In the genomic region with DNA sequence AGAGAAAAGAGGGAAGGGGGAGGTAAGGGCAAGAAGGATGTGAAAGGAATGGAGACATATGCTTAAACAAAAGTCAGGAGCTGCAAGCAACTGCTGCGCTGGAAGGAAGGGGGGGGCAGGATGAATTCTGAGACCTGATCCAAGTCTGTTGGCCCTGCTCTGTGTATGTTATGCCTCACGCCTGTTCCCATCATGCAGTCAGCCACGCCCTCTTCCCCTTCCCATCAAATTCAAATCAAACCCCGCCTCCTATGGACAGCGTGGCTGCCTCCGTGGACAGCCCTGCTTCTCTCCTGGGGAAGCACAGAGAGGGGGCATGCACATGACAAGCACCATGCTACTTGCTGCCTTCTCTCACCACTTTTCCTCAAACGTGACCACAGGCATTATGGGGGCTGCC, we compare ENCODE assay signal across 20 cellular contexts. TPM values are rescaled to one million over a fixed set of nuclear protein-coding genes. Genes with fewer than 3 reads are reported as not detected.
DNase-seq lines count a peak whose midpoint lies in the region; ATAC-seq and TF ChIP-seq lines count a peak whose summit lies in the region.
"Had no signal": no experiment of that assay in that cellular context is flagged by ENCODE, and none has a peak within 500 bp of the region (broad histone marks: within the 10 kb centered on the region; RNA-seq: fewer than 3 reads in every experiment).

No MANE protein-coding gene starts in this region.

- no peak overlapping the region for H2AK5ac ChIP-seq in neuronal stem cell (ENCODE audit: low read depth, low read length)

- H3K9ac ChIP-seq in neuronal stem cell (ENCODE audit: low read depth, low read length, poor library complexity): no peak overlapping the region

- H3K4me2 ChIP-seq in hepatocyte: no peak overlapping the region
- no peak overlapping the region for H3K4me2 ChIP-seq in neuronal stem cell (ENCODE audit: insufficient read depth, low read length, poor library complexity, severe bottlenecking)

- no peak overlapping the region for H2AFZ ChIP-seq in hepatocyte
- no peak overlapping the region for H2AFZ ChIP-seq in neuronal stem cell (ENCODE audit: low read length)

- CTCF ChIA-PET in CD4-positive, alpha-beta memory T cell (lab: Charles Lee; ENCODE audit: partially characterized antibody): interaction anchor here (1.2 kb wide), 1 partner anchor 269 kb away, joined by 3 read pairs; no protein-coding TSS in a partner anchor

- intact Hi-C loops in activated CD4-positive, alpha-beta T cell treated with anti-CD3 and anti-CD28 coated beads, Interleukin-2, amount 10 ng/mL, durations not matched to agents 24 days and 14 days (cut with micrococcal nuclease): loop anchor here (10.0 kb wide), 1 partner anchor 89 kb away; no protein-coding TSS in a partner anchor
- intact Hi-C loops in CD4-positive, alpha-beta memory T cell (cut with micrococcal nuclease): no loop called here
- intact Hi-C loops in aorta (cut with DNase I): no loop called here

- peaks cover 9% of the 10 kb centered on the region for H3K36me3 ChIP-seq in CD4-positive, alpha-beta memory T cell (ENCODE audit: insufficient read depth, low read length)
- no peaks in the 10 kb centered on the region for H3K36me3 ChIP-seq in hepatocyte (replicated peaks; ENCODE audit: insufficient read depth, low read depth)
- peaks cover 7 to 51% of the 10 kb centered on the region in 2 donors for H3K36me3 ChIP-seq in neuronal stem cell (replicated peaks in 1 of 2; ENCODE audit: control insufficient read depth in 2 of 2, insufficient read depth in 2 of 2, low read length in 2 of 2)
- H3K36me3 ChIP-seq in aorta (ENCODE audit: control insufficient read depth in 1 of 2, insufficient read depth in 2 of 2, low read length in 1 of 2): no peaks in the 10 kb centered on the region

- H3K4ac ChIP-seq in neuronal stem cell (ENCODE audit: low read length): no peak overlapping the region

- no peaks in the 10 kb centered on the region for H3K27me3 Mint-ChIP-seq in activated CD4-positive, alpha-beta T cell treated with anti-CD3 and anti-CD28 coated beads, Interleukin-2, amount 10 ng/mL, durations not matched to agents 24 days and 14 days
- H3K27me3 Mint-ChIP-seq in CD4-positive, alpha-beta memory T cell: no peaks in the 10 kb centered on the region

- H3K4me3 Mint-ChIP-seq in activated CD4-positive, alpha-beta T cell treated with anti-CD3 and anti-CD28 coated beads, Interleukin-2, amount 10 ng/mL, durations not matched to agents 24 days and 14 days: no peak overlapping the region
- H3K4me3 Mint-ChIP-seq in CD4-positive, alpha-beta memory T cell: peak overlapping the region in 2 of 8 donors; percentile 26 to 46

- H2BK120ac ChIP-seq in neuronal stem cell (ENCODE audit: low read depth, low read length): no peak overlapping the region

- WGBS in hepatocyte (ENCODE audit: low lambda C conversion rate, missing lambda C conversion rate): 76% methylated on average over 7 of the region's 7 CpGs
- no CpG with 5 or more reads among the region's 7 CpGs for WGBS in neuronal stem cell (ENCODE audit: extremely low coverage in 2 of 2, insufficient read length in 2 of 2, insufficient replicate concordance in 1 of 2), 2 donors
- WGBS in aorta, 2 donors: 93 to 94% methylated on average over 7 of the region's 7 CpGs

- H4K8ac ChIP-seq in neuronal stem cell (ENCODE audit: low read depth, low read length): no peak overlapping the region

- no peak overlapping the region for H3K4me3 ChIP-seq in CD4-positive, alpha-beta memory T cell (ENCODE audit: low read length in 2 of 2)
- H3K4me3 ChIP-seq in hepatocyte (no peak overlapping the region), neuronal stem cell (ENCODE audit: low read length in 2 of 2) (no peak overlapping the region), aorta (ENCODE audit: low read length in 2 of 2) (no peak overlapping the region)

- H2BK5ac ChIP-seq in neuronal stem cell (ENCODE audit: low read length): peak overlapping the region; percentile 29

- no peak for DNase-seq in activated CD4-positive, alpha-beta T cell treated with anti-CD3 and anti-CD28 coated beads, Interleukin-2, amount 10 ng/mL, durations not matched to agents 24 days and 14 days
- DNase-seq in activated CD4-positive, alpha-beta T cell treated with anti-CD3 and anti-CD28 coated beads, Interleukin-2, amount 50 U/mL, for 48 hours: no peak
- DNase-seq in CD4-positive, alpha-beta memory T cell: no peak
- DNase-seq in hepatocyte (ENCODE audit: low spot score) (peak; percentile 40), neuronal stem cell (ENCODE audit: low spot score) (no peak), aorta (no peak)
- DNase-seq in effector CD8-positive, alpha-beta T cell (lab: John Stamatoyannopoulos, UW): no peak
- DNase-seq: BE2C; DMS79; MM.1S; NCI-H1092; NCI-H146; NCI-H2081; NCI-H2171 treated with DMSO at 0.1 percent for 48 hours; NCI-H446; NCI-H69; NK-92 treated with Interleukin-12 subunit alpha and Interleukin-12 subunit beta, amount 100 ng/mL, for 24 hours; OCI-M1; SHP77 treated with DMSO at 0.1 percent for 48 hours had no signal

- no peaks in the 10 kb centered on the region for H3K9me3 ChIP-seq in CD4-positive, alpha-beta memory T cell (ENCODE audit: control insufficient read depth in 1 of 2, low read length in 2 of 2)
- no peaks in the 10 kb centered on the region for H3K9me3 ChIP-seq in hepatocyte (ENCODE audit: low read depth)
- H3K9me3 ChIP-seq in neuronal stem cell (replicated peaks in 1 of 2; ENCODE audit: control insufficient read depth in 2 of 2, insufficient read depth in 1 of 2, low read depth in 1 of 2, low read length in 2 of 2): no peaks in the 10 kb centered on the region
- H3K9me3 ChIP-seq in aorta (ENCODE audit: control insufficient read depth, low read length): no peaks in the 10 kb centered on the region
- H3K9me3 ChIP-seq: BE2C had no signal

- peak overlapping the region; percentile 59 for H3K27ac Mint-ChIP-seq in activated CD4-positive, alpha-beta T cell treated with anti-CD3 and anti-CD28 coated beads, Interleukin-2, amount 10 ng/mL, durations not matched to agents 24 days and 14 days
- peak overlapping the region; percentile 2 to 84 (median 70) for H3K27ac Mint-ChIP-seq in CD4-positive, alpha-beta memory T cell

- POLR2A ChIA-PET in CD4-positive, alpha-beta memory T cell (lab: Charles Lee; ENCODE audit: partially characterized antibody): interaction anchor here (1.0 kb wide), 1 partner anchor 18 kb away, joined by 3 read pairs; no protein-coding TSS in a partner anchor

- peaks cover 31% of the 10 kb centered on the region for H3K36me3 Mint-ChIP-seq in activated CD4-positive, alpha-beta T cell treated with anti-CD3 and anti-CD28 coated beads, Interleukin-2, amount 10 ng/mL, durations not matched to agents 24 days and 14 days (ENCODE audit: low read depth)
- peaks cover 23 to 46% of the 10 kb centered on the region in 2 donors for H3K36me3 Mint-ChIP-seq in CD4-positive, alpha-beta memory T cell

- no peak for TF ChIP-seq CTCF in hepatocyte (IDR thresholded peaks at IDR 0.05; ENCODE audit: poor library complexity)

- peaks cover 53% of the 10 kb centered on the region for H3K4me1 Mint-ChIP-seq in activated CD4-positive, alpha-beta T cell treated with anti-CD3 and anti-CD28 coated beads, Interleukin-2, amount 10 ng/mL, durations not matched to agents 24 days and 14 days
- H3K4me1 Mint-ChIP-seq in CD4-positive, alpha-beta memory T cell: peaks cover 55 to 86% (median 72%) of the 10 kb centered on the region in 4 donors

- H4K20me1 ChIP-seq in hepatocyte (ENCODE audit: insufficient read depth, poor library complexity, severe bottlenecking): peaks cover 5% of the 10 kb centered on the region

- peaks cover 50% of the 10 kb centered on the region for H3K79me2 ChIP-seq in hepatocyte

- no peak overlapping the region for H3K27ac ChIP-seq in CD4-positive, alpha-beta memory T cell (ENCODE audit: low read depth, low read length)
- peak overlapping the region; percentile 77 for H3K27ac ChIP-seq in hepatocyte
- no peak overlapping the region for H3K27ac ChIP-seq in neuronal stem cell (replicated peaks; ENCODE audit: low read length)
- H3K27ac ChIP-seq in aorta (ENCODE audit: low read depth in 1 of 2, low read length in 2 of 2): no peak overlapping the region

- H3K23ac ChIP-seq in neuronal stem cell (ENCODE audit: low read depth, low read length, poor library complexity): no peak overlapping the region

- H2BK15ac ChIP-seq in neuronal stem cell (ENCODE audit: low read length): no peak overlapping the region

- H3K9me3 Mint-ChIP-seq in activated CD4-positive, alpha-beta T cell treated with anti-CD3 and anti-CD28 coated beads, Interleukin-2, amount 10 ng/mL, durations not matched to agents 24 days and 14 days: no peaks in the 10 kb centered on the region
- no peaks in the 10 kb centered on the region for H3K9me3 Mint-ChIP-seq in CD4-positive, alpha-beta memory T cell

- no peaks in the 10 kb centered on the region for H3K9me2 ChIP-seq in hepatocyte (replicated peaks; ENCODE audit: insufficient read depth)

- ATAC-seq in HG03565 (IDR thresholded peaks at IDR 0.05; ENCODE audit: unreplicated experiment): no peak
- ATAC-seq in aorta (ENCODE audit: low FRiP score): no peak

- H3K4me1 ChIP-seq in CD4-positive, alpha-beta memory T cell (ENCODE audit: insufficient read depth, low read length): peaks cover 73% of the 10 kb centered on the region
- H3K4me1 ChIP-seq in hepatocyte (ENCODE audit: insufficient read depth) (peaks cover 49% of the 10 kb centered on the region), neuronal stem cell (ENCODE audit: control insufficient read depth in 2 of 2, insufficient read depth in 1 of 2, low read depth in 1 of 2, low read length in 2 of 2) (peaks cover 2 to 10% of the 10 kb centered on the region in 2 donors), aorta (ENCODE audit: control insufficient read depth in 1 of 2, insufficient read depth in 2 of 2, low read length in 2 of 2) (peaks cover 0 to 5% of the 10 kb centered on the region in 2 donors)

- H3K27me3 ChIP-seq in CD4-positive, alpha-beta memory T cell (ENCODE audit: insufficient read depth, low read length): no peaks in the 10 kb centered on the region
- H3K27me3 ChIP-seq in hepatocyte (no peaks in the 10 kb centered on the region), neuronal stem cell (ENCODE audit: control insufficient read depth in 3 of 3, insufficient read depth in 3 of 3, low read depth in 1 of 3, low read length in 3 of 3) (no peaks in the 10 kb centered on the region), aorta (ENCODE audit: control insufficient read depth in 1 of 2, insufficient read depth in 2 of 2, low read length in 1 of 2) (no peaks in the 10 kb centered on the region)
- H3K27me3 ChIP-seq: BE2C had no signal

- H2BK12ac ChIP-seq in neuronal stem cell (ENCODE audit: low read length): no peak overlapping the region

- peaks cover 4% of the 10 kb centered on the region for H3K79me1 ChIP-seq in neuronal stem cell (ENCODE audit: low read depth, low read length)

- H3K14ac ChIP-seq in neuronal stem cell (ENCODE audit: low read length): no peak overlapping the region

- H3K18ac ChIP-seq in neuronal stem cell (ENCODE audit: low read length): no peak overlapping the region

- peak overlapping the region; percentile 56 for H4K91ac ChIP-seq in neuronal stem cell (ENCODE audit: low read depth, low read length, poor library complexity)

RNA-seq across cellular contexts. Expression of a gene that starts 45.7 kb away (rescaled TPM):
- 3.8 and 4.5 TPM in 2 replicates for total RNA-seq in activated CD4-positive, alpha-beta T cell treated with anti-CD3 and anti-CD28 coated beads, Interleukin-2, amount 10 ng/mL, durations not matched to agents 24 days and 14 days
- total RNA-seq in CD4-positive, alpha-beta memory T cell: 10 to 100 TPM in 1 of 2 experiments, 1 to 10 TPM in 1; 8.8 to 10.7 TPM
- under 1 TPM in 1 of 2 donors, not detected in 1; 0.23 TPM for polyA plus RNA-seq in CD4-positive, alpha-beta memory T cell
- total RNA-seq in hepatocyte (2.2 and 3.8 TPM in 2 replicates), aorta (1 to 10 TPM; 1.0 to 1.1 TPM)
- polyA plus RNA-seq in hepatocyte (5.0 and 6.1 TPM in 2 replicates), aorta (1 to 10 TPM; 1.8 to 3.8 TPM)
- polyA plus RNA-seq in neuronal stem cell (2013, experiment 1 of 2): 0.29 TPM
- polyA plus RNA-seq in neuronal stem cell (2013, experiment 2 of 2): 0.29 TPM
